ENCODE assay signal across 18 cellular contexts in the genomic region with DNA sequence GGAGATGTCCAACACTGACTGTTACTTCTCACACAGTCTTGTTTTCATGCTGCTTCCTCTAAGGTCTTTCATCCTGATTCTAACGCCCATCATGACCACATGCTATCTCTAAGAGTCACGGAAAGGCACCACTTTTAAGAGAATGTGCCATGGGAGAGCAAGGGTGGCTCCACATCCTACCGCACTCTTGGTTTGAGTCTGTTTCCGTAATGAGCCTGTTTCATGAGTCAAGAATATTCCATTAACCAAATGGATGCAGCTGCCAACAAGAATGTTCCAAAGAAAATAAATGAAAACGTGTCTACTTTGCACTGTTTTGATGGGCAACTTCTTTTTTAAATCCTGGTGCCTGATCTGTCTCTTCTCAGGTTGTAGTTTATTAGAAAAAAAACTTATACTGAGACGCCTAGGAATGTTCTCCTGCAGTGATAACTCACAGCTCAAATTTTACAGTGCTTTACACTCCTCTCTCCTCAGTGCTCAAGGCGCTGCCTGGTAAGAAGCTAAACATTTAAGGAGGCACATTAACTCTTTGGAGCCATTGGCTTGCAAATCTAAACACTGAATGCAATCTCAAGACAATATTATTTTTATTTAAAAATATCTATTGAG.
"Had no signal": no experiment of that assay in that cellular context is flagged by ENCODE, and none has a peak within 500 bp of the region (broad histone marks: within the 10 kb centered on the region; RNA-seq: fewer than 3 reads in every experiment).

No MANE protein-coding gene starts in this region.

- H3K9me3 ChIP-seq: body of pancreas, esophagus squamous epithelium, gastrocnemius medialis, spleen, thyroid gland, uterus had no signal

- H3K4me3 ChIP-seq: body of pancreas, coronary artery, esophagus squamous epithelium, gastrocnemius medialis, spleen, thyroid gland, uterus had no signal

- ATAC-seq: activated naive CD8-positive, alpha-beta T cell treated with anti-CD3 and anti-CD28 coated beads, Interleukin-2, amount 50 U/mL, for 24 hours; body of pancreas; gastrocnemius medialis; naive thymus-derived CD4-positive, alpha-beta T cell; T-cell had no signal

- H3K27ac ChIP-seq: body of pancreas, esophagus squamous epithelium, gastrocnemius medialis, spleen, thyroid gland, uterus had no signal

- H3K36me3 ChIP-seq: esophagus squamous epithelium, gastrocnemius medialis, spleen, thyroid gland, uterus had no signal

- H3K27me3 ChIP-seq: body of pancreas, gastrocnemius medialis, thyroid gland, uterus had no signal

- H3K4me1 ChIP-seq: body of pancreas, esophagus squamous epithelium, gastrocnemius medialis, spleen, uterus had no signal

- DNase-seq: activated CD4-positive, alpha-beta T cell treated with anti-CD3 and anti-CD28 coated beads, Interleukin-2, amount 10 ng/mL, durations not matched to agents 7 days and 5 days; activated CD8-positive, alpha-beta memory T cell treated with anti-CD3 and anti-CD28 coated beads for 24 hours; activated naive CD4-positive, alpha-beta T cell treated with anti-CD3 and anti-CD28 coated beads for 36 hours; activated naive CD8-positive, alpha-beta T cell treated with anti-CD3 and anti-CD28 coated beads, Interleukin-2, amount 50 U/mL, for 24 hours; body of pancreas; central memory CD4-positive, alpha-beta T cell; effector CD4-positive, alpha-beta T cell; esophagus squamous epithelium; gastrocnemius medialis; islet precursor cell; mammary epithelial cell; naive thymus-derived CD4-positive, alpha-beta T cell; spleen; T-cell; T-helper 9 cell; thyroid gland; uterus had no signal
